27 cellular contexts compared by ENCODE assay signal in genomic region chrX:82945332-82945731, GRCh38.
A peak's percentile ranks its signal among the peaks of the same experiment; 100 is the strongest.
DNase-seq lines count a peak whose midpoint lies in the region; ATAC-seq and TF ChIP-seq lines count a peak whose summit lies in the region.
"Had no signal": no experiment of that assay in that cellular context is flagged by ENCODE, and none has a peak within 500 bp of the region (broad histone marks: within the 10 kb centered on the region; RNA-seq: fewer than 3 reads in every experiment).

No MANE protein-coding gene starts in this region.

- DNase-seq in HPDE6-E6E7 (ENCODE audit: extremely low spot score) (peak; percentile 1), LNCaP clone FGC (ENCODE audit: low read depth) (no peak), SK-MEL-5 (ENCODE audit: low read depth, low spot score) (peak; percentile 35), epithelial cell of proximal tubule (ENCODE audit: low read depth) (no peak), head of caudate nucleus (no peak), NCI-H446 (lab: John Stamatoyannopoulos, UW) (no peak), AML-193 (lab: John Stamatoyannopoulos, UW) (no peak)
- DNase-seq: CD4-positive, alpha-beta T cell; DMS79; EL; GDM1; IMR-90; KG1; NCI-H1092 treated with DMSO at 0.1 percent for 48 hours; NCI-H1436; NCI-H187; NCI-H2081 treated with DMSO at 0.1 percent for 48 hours; NCI-H2171 treated with DMSO at 0.1 percent for 48 hours; NCI-H524 treated with DMSO at 0.1 percent for 48 hours; NCI-H774; Peyer's patch; SHP77 treated with DMSO at 0.1 percent for 48 hours; SK-N-SH; SW 1271 had no signal

- in situ Hi-C loops in SK-MEL-5 (cut with HindIII; ENCODE audit: low pct_unique_long_range_greater_than_20kb, low sequenced_read_pairs) = no loop called here

- no peak overlapping the region for H3K4me3 ChIP-seq in LNCaP clone FGC (ENCODE audit: low read depth, low read length)
- no peak overlapping the region for H3K4me3 ChIP-seq in epithelial cell of proximal tubule (ENCODE audit: low read depth, low read length)
- H3K4me3 ChIP-seq: BLaER1, GM12878, Peyer's patch had no signal

- peak; percentile 32 for TF ChIP-seq CTCF in LNCaP clone FGC (IDR thresholded peaks at IDR 0.05; ENCODE audit: control insufficient read depth, extremely low read depth, insufficient read depth)
- TF ChIP-seq CTCF in epithelial cell of proximal tubule (conservative IDR thresholded peaks at IDR 0.05; ENCODE audit: low read depth, low read length) = peak; percentile 32

- ATAC-seq in GM21528 (IDR thresholded peaks at IDR 0.05; ENCODE audit: low FRiP score, unreplicated experiment) = no peak
- ATAC-seq: GM12878 had no signal

- intact Hi-C loops in head of caudate nucleus (cut with DNase I) = no loop called here

Comparison
In these comparisons a context has a peak if more than half of its experiments do, and no peak if none do; other contexts are left out.
1. DNase-seq: peak in HPDE6-E6E7 (single experiment) and SK-MEL-5 (single experiment); none in LNCaP clone FGC (single experiment), epithelial cell of proximal tubule (single experiment), head of caudate nucleus (0 of 42), NCI-H446 (0 of 2) and AML-193 (0 of 2).